24 cellular contexts compared by ENCODE assay signal in genomic region chr17:80177986-80178590, GRCh38. TPM values are rescaled to one million over a fixed set of nuclear protein-coding genes. Genes with fewer than 3 reads are reported as not detected.
"Had no signal": no experiment of that assay in that cellular context is flagged by ENCODE, and none has a peak within 500 bp of the region (broad histone marks: within the 10 kb centered on the region; RNA-seq: fewer than 3 reads in every experiment).

No MANE protein-coding gene starts in this region.

- H3K27ac Mint-ChIP-seq: activated B cell treated with CpG ODN at 0.5 μM for 24 hours; activated CD4-positive, alpha-beta memory T cell treated with anti-CD3 and anti-CD28 coated beads for 36 hours; activated naive CD4-positive, alpha-beta T cell treated with anti-CD3 and anti-CD28 coated beads, Interleukin-2, amount 50 U/mL, for 72 hours; activated T-helper 1 cell treated with anti-CD3 and anti-CD28 coated beads, Interleukin-12 subunit alpha, Interleukin-12 subunit beta, Interleukin-2, Interleukin-4 antibody, amounts not matched to agents 30 ng/mL and 10 ng/mL and 1 ng/mL, durations not matched to agents 14 hours and 24 hours and 36 hours; endodermal cell; naive thymus-derived CD8-positive, alpha-beta T cell; stimulated activated memory B cell treated with anti-CD40 and anti-IgM and Interleukin-4, amounts not matched to agents 10 μg/mL and 1 μg/mL and 100 μg/mL, for 72 hours; T-helper 2 cell treated with Interferon-gamma antibody and Interleukin-4, amounts not matched to agents 5 μg/mL and 100 μg/mL, for 36 hours had no signal

- H3K9me3 Mint-ChIP-seq: activated B cell treated with CpG ODN at 0.5 μM for 24 hours; activated CD4-positive, alpha-beta memory T cell treated with anti-CD3 and anti-CD28 coated beads for 36 hours; activated naive CD4-positive, alpha-beta T cell treated with anti-CD3 and anti-CD28 coated beads, Interleukin-2, amount 50 U/mL, for 72 hours; activated T-helper 1 cell treated with anti-CD3 and anti-CD28 coated beads, Interleukin-12 subunit alpha, Interleukin-12 subunit beta, Interleukin-2, Interleukin-4 antibody, amounts not matched to agents 30 ng/mL and 10 ng/mL and 1 ng/mL, durations not matched to agents 14 hours and 24 hours and 36 hours; endodermal cell; naive thymus-derived CD8-positive, alpha-beta T cell; stimulated activated memory B cell treated with anti-CD40 and anti-IgM and Interleukin-4, amounts not matched to agents 10 μg/mL and 1 μg/mL and 100 μg/mL, for 72 hours; T-helper 2 cell treated with Interferon-gamma antibody and Interleukin-4, amounts not matched to agents 5 μg/mL and 100 μg/mL, for 36 hours had no signal

- H3K27me3 ChIP-seq: adrenal gland, pancreas, right lobe of liver, upper lobe of right lung had no signal

- H3K4me1 Mint-ChIP-seq: activated B cell treated with CpG ODN at 0.5 μM for 24 hours; endodermal cell; naive thymus-derived CD8-positive, alpha-beta T cell; stimulated activated memory B cell treated with anti-CD40 and anti-IgM and Interleukin-4, amounts not matched to agents 10 μg/mL and 1 μg/mL and 100 μg/mL, for 72 hours had no signal

- H3K27ac ChIP-seq: adrenal gland, pancreas, right lobe of liver, thoracic aorta, upper lobe of right lung had no signal

- H3K36me3 Mint-ChIP-seq: activated CD4-positive, alpha-beta memory T cell treated with anti-CD3 and anti-CD28 coated beads for 36 hours; activated naive CD4-positive, alpha-beta T cell treated with anti-CD3 and anti-CD28 coated beads, Interleukin-2, amount 50 U/mL, for 72 hours; naive thymus-derived CD8-positive, alpha-beta T cell; stimulated activated memory B cell treated with anti-CD40 and anti-IgM and Interleukin-4, amounts not matched to agents 10 μg/mL and 1 μg/mL and 100 μg/mL, for 72 hours had no signal

- H3K9me3 ChIP-seq: adrenal gland, pancreas, right lobe of liver, thoracic aorta, upper lobe of right lung had no signal

- DNase-seq: activated B cell treated with CpG ODN at 0.5 μM for 24 hours; activated CD4-positive, alpha-beta memory T cell treated with anti-CD3 and anti-CD28 coated beads for 36 hours; activated CD4-positive, alpha-beta T cell treated with anti-CD3 and anti-CD28 coated beads for 4 hours; activated gamma-delta T cell treated with Interleukin-2 at 50 U/mL for 16 hours; activated T-cell treated with anti-CD3 and anti-CD28 coated beads for 4 hours; adrenal gland; endodermal cell; foreskin melanocyte; head of caudate nucleus; kidney glomerular epithelial cell; left ventricle myocardium superior; naive thymus-derived CD8-positive, alpha-beta T cell; pancreas; right lobe of liver; stimulated activated CD4-positive, alpha-beta T cell treated with anti-CD3 and anti-CD28 coated beads, Interleukin-4, amount 100 ng/mL, for 4 hours; upper lobe of right lung had no signal

- H3K4me3 ChIP-seq: adrenal gland, pancreas, right lobe of liver, thoracic aorta, upper lobe of right lung had no signal

- ATAC-seq: activated naive CD4-positive, alpha-beta T cell treated with anti-CD3 and anti-CD28 coated beads, Interleukin-2, amount 50 U/mL, for 72 hours; left ventricle myocardium superior; naive thymus-derived CD8-positive, alpha-beta T cell; pancreas; right lobe of liver; stimulated activated memory B cell treated with anti-CD40 and anti-IgM and Interleukin-4, amounts not matched to agents 10 μg/mL and 1 μg/mL and 100 μg/mL, for 72 hours; upper lobe of right lung had no signal

- H3K4me3 Mint-ChIP-seq: activated B cell treated with CpG ODN at 0.5 μM for 24 hours; activated CD4-positive, alpha-beta memory T cell treated with anti-CD3 and anti-CD28 coated beads for 36 hours; activated T-helper 1 cell treated with anti-CD3 and anti-CD28 coated beads, Interleukin-12 subunit alpha, Interleukin-12 subunit beta, Interleukin-2, Interleukin-4 antibody, amounts not matched to agents 30 ng/mL and 10 ng/mL and 1 ng/mL, durations not matched to agents 14 hours and 24 hours and 36 hours; endodermal cell; naive thymus-derived CD8-positive, alpha-beta T cell; stimulated activated memory B cell treated with anti-CD40 and anti-IgM and Interleukin-4, amounts not matched to agents 10 μg/mL and 1 μg/mL and 100 μg/mL, for 72 hours; T-helper 2 cell treated with Interferon-gamma antibody and Interleukin-4, amounts not matched to agents 5 μg/mL and 100 μg/mL, for 36 hours had no signal

- H3K36me3 ChIP-seq: adrenal gland, pancreas, right lobe of liver, thoracic aorta, upper lobe of right lung had no signal

- H3K4me1 ChIP-seq: adrenal gland, pancreas, right lobe of liver, upper lobe of right lung had no signal

RNA-seq across cellular contexts. Expression of gene CARD14, which starts 8.3 kb away (rescaled TPM):
- total RNA-seq: activated B cell treated with CpG ODN at 0.5 μM for 24 hours; activated CD4-positive, alpha-beta memory T cell treated with anti-CD3 and anti-CD28 coated beads for 36 hours; activated T-helper 1 cell treated with anti-CD3 and anti-CD28 coated beads, Interleukin-12 subunit alpha, Interleukin-12 subunit beta, Interleukin-2, Interleukin-4 antibody, amounts not matched to agents 30 ng/mL and 10 ng/mL and 1 ng/mL, durations not matched to agents 14 hours and 24 hours and 36 hours; astrocyte; left ventricle myocardium superior; naive thymus-derived CD8-positive, alpha-beta T cell; pulmonary artery endothelial cell; thoracic aorta had no signal
- polyA plus RNA-seq: fibroblast of lung; naive thymus-derived CD8-positive, alpha-beta T cell had no signal
